Comparison of ENCODE assay signal across 9 cellular contexts in genomic region chr17:19724501-19725420, GRCh38. TPM values are rescaled to one million over a fixed set of nuclear protein-coding genes. Genes with fewer than 3 reads are reported as not detected.
A peak's percentile ranks its signal among the peaks of the same experiment; 100 is the strongest.
DNase-seq lines count a peak whose midpoint lies in the region; ATAC-seq and TF ChIP-seq lines count a peak whose summit lies in the region.
"Had no signal": no experiment of that assay in that cellular context is flagged by ENCODE, and none has a peak within 500 bp of the region (broad histone marks: within the 10 kb centered on the region; RNA-seq: fewer than 3 reads in every experiment).

No MANE protein-coding gene starts in this region.

- TF ChIP-seq CTCF in CD8-positive, alpha-beta T cell (IDR thresholded peaks at IDR 0.05) = no peak
- no peak for TF ChIP-seq CTCF in osteocyte (IDR thresholded peaks at IDR 0.05)
- TF ChIP-seq CTCF in suprapubic skin (IDR thresholded peaks at IDR 0.05) = no peak

- peaks cover 25% of the 10 kb centered on the region for H3K4me1 Mint-ChIP-seq in CD8-positive, alpha-beta T cell (ENCODE audit: low read depth)
- H3K4me1 Mint-ChIP-seq in activated CD4-positive, alpha-beta T cell treated with anti-CD3 and anti-CD28 coated beads for 36 hours = peaks cover 19% of the 10 kb centered on the region
- H3K4me1 Mint-ChIP-seq in osteocyte (ENCODE audit: unreplicated experiment) = peaks cover 59% of the 10 kb centered on the region

- H3K4me1 ChIP-seq in CD8-positive, alpha-beta T cell (ENCODE audit: insufficient read depth, low read length) = peaks cover 17% of the 10 kb centered on the region
- H3K4me1 ChIP-seq in duodenal mucosa (ENCODE audit: control insufficient read depth in 1 of 2, insufficient read depth in 2 of 2, low read length in 2 of 2) (peaks cover 35 to 36% of the 10 kb centered on the region in 2 donors), suprapubic skin (peaks cover 79% of the 10 kb centered on the region)

- H3K9ac ChIP-seq in duodenal mucosa (ENCODE audit: low read depth in 1 of 2, low read length in 2 of 2) = peak overlapping the region in 1 of 2 donors; percentile 6

- H3K9me3 Mint-ChIP-seq in CD8-positive, alpha-beta T cell = no peaks in the 10 kb centered on the region
- H3K9me3 Mint-ChIP-seq in activated CD4-positive, alpha-beta T cell treated with anti-CD3 and anti-CD28 coated beads for 36 hours (ENCODE audit: low read depth) = no peaks in the 10 kb centered on the region
- no peaks in the 10 kb centered on the region for H3K9me3 Mint-ChIP-seq in osteocyte (ENCODE audit: unreplicated experiment)
- H3K9me3 Mint-ChIP-seq: T-helper 1 cell treated with Interleukin-12 subunit alpha and Interleukin-12 subunit beta and Interleukin-4 antibody, amounts not matched to agents 30 μg/mL and 1 μg/mL, for 36 hours had no signal

- peak overlapping the region; percentile 25 for H3K4me3 ChIP-seq in CD8-positive, alpha-beta T cell (ENCODE audit: low read depth, low read length)
- H3K4me3 ChIP-seq in duodenal mucosa (ENCODE audit: low read depth in 1 of 2, low read length in 2 of 2) (peak overlapping the region; percentile 40 to 54), suprapubic skin (peak overlapping the region; percentile 39)

- no peaks in the 10 kb centered on the region for H3K36me3 ChIP-seq in CD8-positive, alpha-beta T cell (ENCODE audit: insufficient read depth, low read length)
- H3K36me3 ChIP-seq in duodenal mucosa (ENCODE audit: control insufficient read depth in 1 of 2, insufficient read depth in 2 of 2, low read length in 2 of 2) (no peaks in the 10 kb centered on the region), suprapubic skin (no peaks in the 10 kb centered on the region)

- peak in 6 of 7 experiments; percentile 18 to 77 (median 29) for DNase-seq in CD8-positive, alpha-beta T cell
- DNase-seq in activated CD4-positive, alpha-beta T cell treated with anti-CD3 and anti-CD28 coated beads for 36 hours = peak; percentile 77
- DNase-seq in osteocyte (ENCODE audit: extremely low spot score, unreplicated experiment) (peak; percentile 82), suprapubic skin (ENCODE audit: low spot score in 2 of 2) (peak; percentile 87 to 89), NCI-H82 (lab: John Stamatoyannopoulos, UW) (no peak), cerebellar nuclear complex (lab: John Stamatoyannopoulos, UW) (no peak)

- H3K27me3 ChIP-seq in CD8-positive, alpha-beta T cell (ENCODE audit: insufficient read depth, low read length) = no peaks in the 10 kb centered on the region
- H3K27me3 ChIP-seq in duodenal mucosa (ENCODE audit: control insufficient read depth in 1 of 2, insufficient read depth in 2 of 2, low read length in 2 of 2) (no peaks in the 10 kb centered on the region), suprapubic skin (no peaks in the 10 kb centered on the region)

- WGBS in suprapubic skin = 31% methylated on average over 20 of the region's 55 CpGs

- H3K9me3 ChIP-seq in CD8-positive, alpha-beta T cell (ENCODE audit: low read length) = no peaks in the 10 kb centered on the region
- H3K9me3 ChIP-seq in duodenal mucosa (ENCODE audit: control insufficient read depth in 1 of 2, low read length in 2 of 2) (no peaks in the 10 kb centered on the region), suprapubic skin (no peaks in the 10 kb centered on the region)

- H3K4me3 Mint-ChIP-seq in CD8-positive, alpha-beta T cell = peak overlapping the region; percentile 73
- H3K4me3 Mint-ChIP-seq in activated CD4-positive, alpha-beta T cell treated with anti-CD3 and anti-CD28 coated beads for 36 hours = peak overlapping the region; percentile 43
- no peak overlapping the region for H3K4me3 Mint-ChIP-seq in osteocyte (ENCODE audit: unreplicated experiment)
- H3K4me3 Mint-ChIP-seq: T-helper 1 cell treated with Interleukin-12 subunit alpha and Interleukin-12 subunit beta and Interleukin-4 antibody, amounts not matched to agents 30 μg/mL and 1 μg/mL, for 36 hours had no signal

- intact Hi-C loops in CD8-positive, alpha-beta T cell (cut with DNase I, micrococcal nuclease) = loop anchor here in 1 of 2 experiments (5.0 kb wide), 1 partner anchor 77 kb away; the partner anchor contains the start of gene ALDH3A2
- intact Hi-C loops in activated CD4-positive, alpha-beta T cell treated with anti-CD3 and anti-CD28 coated beads for 36 hours (cut with DNase I, micrococcal nuclease) = no loop called here

- no peaks in the 10 kb centered on the region for H3K36me3 Mint-ChIP-seq in CD8-positive, alpha-beta T cell
- no peaks in the 10 kb centered on the region for H3K36me3 Mint-ChIP-seq in activated CD4-positive, alpha-beta T cell treated with anti-CD3 and anti-CD28 coated beads for 36 hours (ENCODE audit: low read depth)
- no peaks in the 10 kb centered on the region for H3K36me3 Mint-ChIP-seq in osteocyte (ENCODE audit: unreplicated experiment)

- peak overlapping the region; percentile 64 for H3K27ac Mint-ChIP-seq in CD8-positive, alpha-beta T cell
- H3K27ac Mint-ChIP-seq in activated CD4-positive, alpha-beta T cell treated with anti-CD3 and anti-CD28 coated beads for 36 hours = peak overlapping the region; percentile 47
- no peak overlapping the region for H3K27ac Mint-ChIP-seq in osteocyte (ENCODE audit: unreplicated experiment)
- H3K27ac Mint-ChIP-seq: T-helper 1 cell treated with Interleukin-12 subunit alpha and Interleukin-12 subunit beta and Interleukin-4 antibody, amounts not matched to agents 30 μg/mL and 1 μg/mL, for 36 hours had no signal

- H3K27me3 Mint-ChIP-seq in CD8-positive, alpha-beta T cell (ENCODE audit: low read depth) = no peaks in the 10 kb centered on the region
- H3K27me3 Mint-ChIP-seq in activated CD4-positive, alpha-beta T cell treated with anti-CD3 and anti-CD28 coated beads for 36 hours = no peaks in the 10 kb centered on the region
- no peaks in the 10 kb centered on the region for H3K27me3 Mint-ChIP-seq in osteocyte (ENCODE audit: unreplicated experiment)

- TF ChIP-seq POLR2A in suprapubic skin (IDR thresholded peaks at IDR 0.05) = no peak

- H3K27ac ChIP-seq in CD8-positive, alpha-beta T cell (ENCODE audit: low read depth, low read length) = no peak overlapping the region
- H3K27ac ChIP-seq in duodenal mucosa (ENCODE audit: low read depth, low read length) (no peak overlapping the region), suprapubic skin (peak overlapping the region; percentile 95)

- no peak for TF ChIP-seq EP300 in suprapubic skin (IDR thresholded peaks at IDR 0.05)

- CTCF ChIA-PET in CD8-positive, alpha-beta T cell (lab: Charles Lee) = no interaction called here
- CTCF ChIA-PET in activated CD4-positive, alpha-beta T cell treated with anti-CD3 and anti-CD28 coated beads for 36 hours (lab: Charles Lee) = no interaction called here

- POLR2A ChIA-PET in CD8-positive, alpha-beta T cell (lab: Charles Lee) = no interaction called here
- POLR2A ChIA-PET in activated CD4-positive, alpha-beta T cell treated with anti-CD3 and anti-CD28 coated beads for 36 hours (lab: Charles Lee) = no interaction called here

- ATAC-seq in CD8-positive, alpha-beta T cell = no peak
- peak; percentile 85 for ATAC-seq in activated CD4-positive, alpha-beta T cell treated with anti-CD3 and anti-CD28 coated beads for 36 hours
- ATAC-seq in HG03097 (IDR thresholded peaks at IDR 0.05; ENCODE audit: low FRiP score, unreplicated experiment) = no peak

RNA-seq across cellular contexts. Expression of gene SLC47A2, which starts 8.4 kb away (rescaled TPM):
- total RNA-seq in CD8-positive, alpha-beta T cell = not detected
- not detected for total RNA-seq in activated CD4-positive, alpha-beta T cell treated with anti-CD3 and anti-CD28 coated beads for 36 hours
- total RNA-seq in osteocyte (0.16 and 0.24 TPM in 2 replicates), suprapubic skin (1 to 10 TPM in 2 of 4 donors, under 1 TPM in 1, not detected in 1; 0.96 to 7.9 (median 2.5) TPM)

RNA-seq across cellular contexts. Expression of gene ALDH3A1, which starts 23.3 kb away (rescaled TPM):
- total RNA-seq in CD8-positive, alpha-beta T cell = not detected
- not detected for total RNA-seq in activated CD4-positive, alpha-beta T cell treated with anti-CD3 and anti-CD28 coated beads for 36 hours
- total RNA-seq in osteocyte (0.52 and 1.6 TPM in 2 replicates), suprapubic skin (100 to 1,000 TPM in 2 of 4 donors, 10 to 100 TPM in 2; 41.7 to 128 (median 83.9) TPM)

Comparison
In these comparisons a context has a peak if more than half of its experiments do, and no peak if none do; other contexts are left out.
1. DNase-seq: peak in CD8-positive, alpha-beta T cell (6 of 7), activated CD4-positive, alpha-beta T cell treated with anti-CD3 and anti-CD28 coated beads for 36 hours (single experiment), osteocyte (single experiment) and suprapubic skin (2 of 2); none in NCI-H82 (single experiment) and cerebellar nuclear complex (0 of 2).
2. RNA of gene ALDH3A1, which starts 23.3 kb away (total RNA-seq): 41.7 to 128 TPM in suprapubic skin; 0.52 to 1.6 TPM in osteocyte, not detected in activated CD4-positive, alpha-beta T cell treated with anti-CD3 and anti-CD28 coated beads for 36 hours and not detected in CD8-positive, alpha-beta T cell; every median in the first group is over 10 times any median in the second.
3. Peak in every context shown above with its lines, with median percentiles within 50 percentile points of each other: H3K4me3 ChIP-seq.